Comparison of ENCODE assay signal across 18 cellular contexts in genomic region chr19:53883231-53883661, GRCh38. TPM values are rescaled to one million over a fixed set of nuclear protein-coding genes. Genes with fewer than 3 reads are reported as not detected.
DNase-seq lines count a peak whose midpoint lies in the region; ATAC-seq and TF ChIP-seq lines count a peak whose summit lies in the region.
"Had no signal": no experiment of that assay in that cellular context is flagged by ENCODE, and none has a peak within 500 bp of the region (broad histone marks: within the 10 kb centered on the region; RNA-seq: fewer than 3 reads in every experiment).

No MANE protein-coding gene starts in this region.

- peaks cover 48% of the 10 kb centered on the region for H3K27me3 ChIP-seq in HUES6 (ENCODE audit: control insufficient read depth, insufficient read depth, low read length)
- peaks cover 0 to 35% (median 6%) of the 10 kb centered on the region in 45 donors for H3K27me3 ChIP-seq in dorsolateral prefrontal cortex

- peaks cover 7 to 22% (median 17%) of the 10 kb centered on the region in 4 donors for H3K4me1 Mint-ChIP-seq in naive thymus-derived CD8-positive, alpha-beta T cell

- DNase-seq in NCI-H748 (lab: John Stamatoyannopoulos, UW; ENCODE audit: unreplicated experiment) = peak; percentile 46
- no peak for DNase-seq in NCI-H748 treated with DMSO at 0.1 percent for 48 hours (lab: John Stamatoyannopoulos, UW)
- DNase-seq in dorsolateral prefrontal cortex = peak in 1 of 10 donors; percentile 59
- DNase-seq in naive thymus-derived CD8-positive, alpha-beta T cell = peak in 8 of 10 donors; percentile 45 to 82 (median 63)
- no peak for DNase-seq in GM19240 (ENCODE audit: insufficient read length, low spot score)
- DNase-seq: activated CD4-positive, alpha-beta T cell treated with anti-CD3 and anti-CD28 coated beads for 48 hours; erythroblast; KBM-7; NCI-H1092 treated with DMSO at 0.1 percent for 48 hours; upper lobe of right lung had no signal

- peak overlapping the region; percentile 64 for H3K4me3 ChIP-seq in HUES6 (ENCODE audit: low read depth, low read length)
- H3K4me3 ChIP-seq in dorsolateral prefrontal cortex = peak overlapping the region in 57 of 59 donors; percentile 10 to 69 (median 53)
- H3K4me3 ChIP-seq: upper lobe of right lung had no signal

- POLR2A ChIA-PET in naive thymus-derived CD8-positive, alpha-beta T cell (lab: Charles Lee) = interaction anchor here (0.8 to 2.6 kb wide), 3 partner anchors 8 to 16 kb away, joined by 4 to 26 read pairs (median 6); partner anchors contain the start of gene MYADM

- peak; percentile 32 to 41 for ATAC-seq in naive thymus-derived CD8-positive, alpha-beta T cell
- ATAC-seq in GM18870 (IDR thresholded peaks at IDR 0.05; ENCODE audit: unreplicated experiment) (no peak), HG02970 (IDR thresholded peaks at IDR 0.05; ENCODE audit: low FRiP score, unreplicated experiment) (no peak)
- ATAC-seq: Right ventricle myocardium inferior, upper lobe of right lung had no signal

- peak overlapping the region in 4 of 10 donors; percentile 18 to 81 (median 50) for H3K27ac Mint-ChIP-seq in naive thymus-derived CD8-positive, alpha-beta T cell
- H3K27ac Mint-ChIP-seq: CD4-positive, alpha-beta T cell; progenitor cell of endocrine pancreas had no signal

- TF ChIP-seq CTCF in dorsolateral prefrontal cortex (IDR thresholded peaks at IDR 0.05 in 54 of 56, conservative IDR thresholded peaks at IDR 0.05 in 2 of 56; ENCODE audit: low read depth in 1 of 56, partially characterized antibody in 56 of 56) = no peak

- intact Hi-C loops in dorsolateral prefrontal cortex (cut with DNase I) = no loop called here

- H3K9me3 Mint-ChIP-seq in naive thymus-derived CD8-positive, alpha-beta T cell = no peaks in the 10 kb centered on the region
- H3K9me3 Mint-ChIP-seq: CD4-positive, alpha-beta T cell had no signal

- H3K27me3 Mint-ChIP-seq in naive thymus-derived CD8-positive, alpha-beta T cell = peaks cover 8 to 26% (median 13%) of the 10 kb centered on the region in 5 donors

- H3K4me1 ChIP-seq in HUES6 (ENCODE audit: control insufficient read depth, insufficient read depth, low read length) = peaks cover 26% of the 10 kb centered on the region

- no peaks in the 10 kb centered on the region for H3K9me3 ChIP-seq in HUES6 (ENCODE audit: control insufficient read depth, insufficient read depth, low read depth, low read length)
- H3K9me3 ChIP-seq: upper lobe of right lung had no signal

- H3K9ac ChIP-seq in HUES6 (ENCODE audit: low read length) = no peak overlapping the region

- no peaks in the 10 kb centered on the region for H3K36me3 Mint-ChIP-seq in naive thymus-derived CD8-positive, alpha-beta T cell

- no peak overlapping the region for H3K27ac ChIP-seq in HUES6 (ENCODE audit: low read depth, low read length)
- H3K27ac ChIP-seq in dorsolateral prefrontal cortex = peak overlapping the region in 39 of 59 donors; percentile 0 to 78 (median 51)
- H3K27ac ChIP-seq: upper lobe of right lung had no signal

- H3K4me3 Mint-ChIP-seq in naive thymus-derived CD8-positive, alpha-beta T cell = peak overlapping the region in 6 of 10 donors; percentile 26 to 70 (median 54)

- no peaks in the 10 kb centered on the region for H3K36me3 ChIP-seq in HUES6 (ENCODE audit: control insufficient read depth, insufficient read depth, low read length)
- H3K36me3 ChIP-seq: upper lobe of right lung had no signal

RNA-seq across cellular contexts. Expression of gene PRKCG, which starts 1.2 kb away (rescaled TPM):
- total RNA-seq in dorsolateral prefrontal cortex = 100 to 1,000 TPM in 10 of 120 experiments, 10 to 100 TPM in 110; 20.3 to 131 (median 70.1) TPM
- not detected for total RNA-seq in naive thymus-derived CD8-positive, alpha-beta T cell
- not detected for polyA plus RNA-seq in naive thymus-derived CD8-positive, alpha-beta T cell
- total RNA-seq: Right ventricle myocardium inferior, upper lobe of right lung had no signal

RNA-seq across cellular contexts. Expression of gene MYADM, which starts 15.6 kb away (rescaled TPM):
- total RNA-seq in dorsolateral prefrontal cortex = 10 to 100 TPM; 34.7 to 86.2 (median 66.1) TPM
- 10 to 100 TPM; 35.0 to 36.5 TPM for total RNA-seq in naive thymus-derived CD8-positive, alpha-beta T cell
- polyA plus RNA-seq in naive thymus-derived CD8-positive, alpha-beta T cell = 10 to 100 TPM; 33.9 to 42.0 (median 40.3) TPM

RNA-seq across cellular contexts. Expression of gene CACNG7, which starts 25.8 kb away (rescaled TPM):
- 100 to 1,000 TPM in 11 of 120 experiments, 10 to 100 TPM in 109; 48.4 to 114 (median 84.9) TPM for total RNA-seq in dorsolateral prefrontal cortex
- total RNA-seq in naive thymus-derived CD8-positive, alpha-beta T cell = not detected
- polyA plus RNA-seq in naive thymus-derived CD8-positive, alpha-beta T cell = not detected
- total RNA-seq: CD4-positive, alpha-beta T cell; kidney epithelial cell; progenitor cell of endocrine pancreas; Right ventricle myocardium inferior; upper lobe of right lung had no signal

RNA-seq across cellular contexts. Expression of gene NLRP12, which starts 59.1 kb away (rescaled TPM):
- total RNA-seq in dorsolateral prefrontal cortex = 1 to 10 TPM in 1 of 120 experiments, under 1 TPM in 80, not detected in 39; 0.10 to 1.3 (median 0.25) TPM
- not detected for total RNA-seq in naive thymus-derived CD8-positive, alpha-beta T cell
- under 1 TPM in 1 of 3 donors, not detected in 2; 0.21 TPM for polyA plus RNA-seq in naive thymus-derived CD8-positive, alpha-beta T cell
- total RNA-seq: G401, kidney epithelial cell, progenitor cell of endocrine pancreas had no signal

Comparison
In these comparisons a context has a peak if more than half of its experiments do, and no peak if none do; other contexts are left out.
1. DNase-seq: peak in NCI-H748 (single experiment) and naive thymus-derived CD8-positive, alpha-beta T cell (8 of 10); none in NCI-H748 treated with DMSO at 0.1 percent for 48 hours (single experiment) and GM19240 (single experiment).
2. ATAC-seq: peak in naive thymus-derived CD8-positive, alpha-beta T cell (2 of 2); none in GM18870 (single experiment) and HG02970 (single experiment).
3. RNA of gene PRKCG, which starts 1.2 kb away (total RNA-seq): 20.3 to 131 TPM in dorsolateral prefrontal cortex; not detected in naive thymus-derived CD8-positive, alpha-beta T cell; every median in the first group is over 10 times any median in the second.
4. RNA of gene CACNG7, which starts 25.8 kb away (total RNA-seq): 48.4 to 114 TPM in dorsolateral prefrontal cortex; not detected in naive thymus-derived CD8-positive, alpha-beta T cell; every median in the first group is over 10 times any median in the second.